Comparison of ENCODE assay signal across 21 cellular contexts in the genomic region with DNA sequence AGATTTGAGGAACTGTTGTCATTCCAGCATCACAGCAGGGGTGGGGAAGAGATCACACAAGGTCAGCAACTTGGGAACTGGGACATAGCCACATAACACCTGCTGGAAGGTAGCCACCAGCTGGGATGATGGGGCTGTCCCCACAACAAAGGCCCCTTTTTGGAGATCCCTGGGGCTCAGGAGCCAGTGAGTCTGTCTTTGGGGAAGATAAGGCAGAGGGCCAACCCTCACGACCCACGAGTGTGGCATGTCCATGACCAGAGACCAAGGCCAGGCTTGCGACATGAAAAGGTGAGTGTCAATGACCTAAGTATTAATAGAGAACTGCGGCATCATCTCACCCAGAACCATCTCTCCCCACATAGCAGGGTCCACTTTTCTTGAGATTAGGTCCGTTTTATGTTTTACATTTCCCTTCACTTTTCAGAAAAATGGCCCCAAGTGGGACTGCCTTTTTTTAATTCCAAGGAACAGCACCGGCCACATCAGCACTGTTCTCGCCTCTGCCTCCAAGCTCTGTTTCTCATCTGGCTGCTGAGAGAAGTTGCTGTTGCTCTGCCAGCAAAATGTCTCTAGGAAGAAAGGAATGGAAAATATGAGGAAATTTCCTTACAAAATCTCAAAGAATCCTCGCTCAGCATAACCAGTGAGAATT.
"Had no signal": no experiment of that assay in that cellular context is flagged by ENCODE, and none has a peak within 500 bp of the region (broad histone marks: within the 10 kb centered on the region; RNA-seq: fewer than 3 reads in every experiment).

No MANE protein-coding gene starts in this region.

- H3K36me3 Mint-ChIP-seq: activated naive CD8-positive, alpha-beta T cell treated with anti-CD3 and anti-CD28 coated beads for 36 hours; naive thymus-derived CD8-positive, alpha-beta T cell had no signal

- H3K9me3 ChIP-seq: body of pancreas, colonic mucosa had no signal

- H3K4me1 Mint-ChIP-seq: activated naive CD8-positive, alpha-beta T cell treated with anti-CD3 and anti-CD28 coated beads for 36 hours; naive thymus-derived CD8-positive, alpha-beta T cell had no signal

- H3K9me3 Mint-ChIP-seq: activated naive CD8-positive, alpha-beta T cell treated with anti-CD3 and anti-CD28 coated beads for 36 hours had no signal

- ATAC-seq: activated CD8-positive, alpha-beta T cell treated with anti-CD3 and anti-CD28 coated beads, Interleukin-2, amount 10 ng/mL, durations not matched to agents 7 days and 5 days; body of pancreas; esophagus mucosa; left colon; naive thymus-derived CD8-positive, alpha-beta T cell; SK-N-SH treated with all-trans-retinoic acid at 6 μM for 48 hours had no signal

- H3K27ac ChIP-seq: body of pancreas, colonic mucosa, skin epidermis, VCaP had no signal

- H3K4me3 Mint-ChIP-seq: activated CD8-positive, alpha-beta T cell treated with anti-CD3 and anti-CD28 coated beads, Interleukin-2, amount 10 ng/mL, durations not matched to agents 7 days and 5 days; activated naive CD8-positive, alpha-beta T cell treated with anti-CD3 and anti-CD28 coated beads for 36 hours; naive thymus-derived CD8-positive, alpha-beta T cell had no signal

- H3K27me3 ChIP-seq: body of pancreas, colonic mucosa had no signal

- DNase-seq: activated CD8-positive, alpha-beta memory T cell treated with anti-CD3 and anti-CD28 coated beads, Interleukin-2, amount 50 U/mL, for 4 hours; activated CD8-positive, alpha-beta T cell treated with anti-CD3 and anti-CD28 coated beads, Interleukin-2, amount 10 ng/mL, durations not matched to agents 7 days and 5 days; activated gamma-delta T cell; activated naive CD8-positive, alpha-beta T cell treated with anti-CD3 and anti-CD28 coated beads for 36 hours; activated T-cell treated with anti-CD3 and anti-CD28 coated beads, Interleukin-2, amount 50 U/mL, for 48 hours; amygdala; body of pancreas; central memory CD4-positive, alpha-beta T cell; colonic mucosa; left colon; naive thymus-derived CD8-positive, alpha-beta T cell; posterior cingulate gyrus; retina; stimulated activated CD4-positive, alpha-beta T cell treated with anti-CD3 and anti-CD28 coated beads, Interleukin-4, amount 100 ng/mL, for 24 hours; stimulated activated naive CD4-positive, alpha-beta T cell; T-helper 1 cell; T1000 had no signal

- H3K4me3 ChIP-seq: body of pancreas, colonic mucosa, skin epidermis had no signal

- H3K4me1 ChIP-seq: body of pancreas, colonic mucosa had no signal

- H3K36me3 ChIP-seq: colonic mucosa had no signal

- H3K27ac Mint-ChIP-seq: activated CD8-positive, alpha-beta T cell treated with anti-CD3 and anti-CD28 coated beads, Interleukin-2, amount 10 ng/mL, durations not matched to agents 7 days and 5 days; activated naive CD8-positive, alpha-beta T cell treated with anti-CD3 and anti-CD28 coated beads for 36 hours; naive thymus-derived CD8-positive, alpha-beta T cell had no signal
